In the genomic region with DNA sequence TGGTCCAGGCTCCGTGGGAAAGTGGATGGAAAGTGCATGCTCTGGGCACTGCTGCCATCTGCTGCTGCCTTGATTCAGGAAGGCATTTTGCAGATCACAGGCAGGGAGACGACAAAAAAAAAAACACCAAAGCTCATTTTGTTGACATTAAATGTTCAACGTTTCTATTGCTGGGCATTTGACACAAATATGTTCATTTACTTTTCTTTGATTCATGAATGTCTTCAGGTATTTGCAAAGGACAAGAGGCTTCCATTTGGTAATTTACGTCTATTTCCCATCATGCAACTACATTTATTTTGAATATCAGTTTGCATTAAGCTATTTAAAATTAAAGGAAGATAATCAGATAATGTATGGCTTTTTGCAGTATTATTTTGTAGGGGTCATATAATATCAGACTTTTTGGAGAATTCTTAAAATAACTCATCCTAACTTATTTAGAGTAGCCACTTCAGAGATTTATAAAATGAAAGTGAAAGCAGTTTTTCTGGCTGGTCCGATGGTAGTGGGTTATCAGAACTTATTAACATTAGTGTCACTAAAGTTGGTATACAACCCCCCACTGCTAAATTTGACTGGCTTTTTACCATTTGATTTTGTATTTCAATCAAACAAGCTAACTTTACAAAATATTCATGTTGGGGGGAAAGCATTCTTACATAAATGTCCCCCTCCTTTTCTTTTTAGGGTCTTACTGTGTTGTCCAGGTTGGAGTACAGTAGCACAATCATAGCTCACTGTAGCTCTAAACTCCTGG, we compare ENCODE assay signal across 9 cellular contexts.
DNase-seq lines count a peak whose midpoint lies in the region; ATAC-seq, FAIRE-seq and TF ChIP-seq lines count a peak whose summit lies in the region.
"Had no signal": no experiment of that assay in that cellular context is flagged by ENCODE, and none has a peak within 500 bp of the region (broad histone marks: within the 10 kb centered on the region; RNA-seq: fewer than 3 reads in every experiment).

No MANE protein-coding gene starts in this region.

- WGBS in H1 (ENCODE audit: extremely low coverage in 1 of 2, insufficient coverage in 1 of 2, insufficient read length in 1 of 2, insufficient replicate concordance in 2 of 2, low coverage in 1 of 2, low lambda C conversion rate in 2 of 2, missing lambda C conversion rate in 1 of 2), 2 experiments, result 24% methylated on average over 5 of the region's 5 CpGs; no CpG with 5 or more reads in 1 of the 2 experiments
- WGBS in mesenchymal stem cell, result 0% methylated on average over 1 of the region's 5 CpGs

- TF ChIP-seq CTCF in BE2C (IDR thresholded peaks at IDR 0.05; ENCODE audit: low read depth, low read length), result peak; percentile 89
- TF ChIP-seq CTCF in H1 (IDR thresholded peaks at IDR 0.05; ENCODE audit: control extremely low read depth in 1 of 3, insufficient read depth in 1 of 3, low read depth in 1 of 3, low read length in 3 of 3), result peak; percentile 68 to 84 (median 74)

- H2BK12ac ChIP-seq in H1 (ENCODE audit: low read depth, low read length) (no peak overlapping the region), mesenchymal stem cell (ENCODE audit: low read length in 2 of 2) (no peak overlapping the region)

- H3K56ac ChIP-seq in H1 (replicated peaks; ENCODE audit: insufficient read length, low read depth, low read length), result no peak overlapping the region

- H3K4me3 ChIP-seq in BE2C (ENCODE audit: low read depth, low read length) (peak overlapping the region; percentile 82), H1 (ENCODE audit: extremely low read depth in 1 of 4, insufficient read depth in 2 of 4, low read depth in 3 of 4, low read length in 4 of 4) (peak overlapping the region; percentile 8 to 65 (median 39); a peak in 6 of 8 replicates), mesenchymal stem cell (ENCODE audit: insufficient read depth in 1 of 2, low read depth in 1 of 2, low read length in 2 of 2) (peak overlapping the region; percentile 5 to 88)

- no peak overlapping the region for H2BK120ac ChIP-seq in H1 (replicated peaks; ENCODE audit: low read depth, low read length)
- H2BK120ac ChIP-seq in mesenchymal stem cell (ENCODE audit: low read depth, low read length), result no peak overlapping the region

- POLR2A ChIA-PET in activated CD4-positive, alpha-beta memory T cell treated with anti-CD3 and anti-CD28 coated beads, Interleukin-2, amount 10 ng/mL, durations not matched to agents 7 days and 5 days (lab: Charles Lee), result interaction anchor here (1.1 to 2.2 kb wide), 8 partner anchors 21 to 399 kb away, joined by 3 to 15 read pairs (median 6); partner anchors contain the start of genes CUL1 and EZH2
- POLR2A ChIA-PET in H1 (lab: Charles Lee; ENCODE audit: partially characterized antibody), result interaction anchor here (0.6 to 0.7 kb wide), 2 partner anchors 53 to 630 kb away, joined by 3 read pairs; no protein-coding TSS in a partner anchor

- H4K5ac ChIP-seq in H1 (ENCODE audit: insufficient read length, low read depth, low read length), result peak overlapping the region; percentile 10

- no peaks in the 10 kb centered on the region for H4K20me1 ChIP-seq in H1 (replicated peaks in 1 of 2; ENCODE audit: control insufficient read depth in 1 of 2, insufficient read depth in 2 of 2, low read length in 2 of 2)

- peak; percentile 93 to 96 for TF ChIP-seq RAD21 in H1 (IDR thresholded peaks at IDR 0.05 in 1 of 2, conservative IDR thresholded peaks at IDR 0.05 in 1 of 2; ENCODE audit: low read depth in 2 of 2, low read length in 2 of 2)

- H3K27ac Mint-ChIP-seq in activated CD4-positive, alpha-beta memory T cell treated with anti-CD3 and anti-CD28 coated beads, Interleukin-2, amount 10 ng/mL, durations not matched to agents 7 days and 5 days, result peak overlapping the region; percentile 74

- peaks cover 28% of the 10 kb centered on the region for H3K4me1 Mint-ChIP-seq in activated CD4-positive, alpha-beta memory T cell treated with anti-CD3 and anti-CD28 coated beads, Interleukin-2, amount 10 ng/mL, durations not matched to agents 7 days and 5 days

- H3K9me3 Mint-ChIP-seq in activated CD4-positive, alpha-beta memory T cell treated with anti-CD3 and anti-CD28 coated beads, Interleukin-2, amount 10 ng/mL, durations not matched to agents 7 days and 5 days, result no peaks in the 10 kb centered on the region

- H2AFZ ChIP-seq in H1 (ENCODE audit: low read length), result peak overlapping the region; percentile 63; the same call in 1 of the 2 replicates
- no peak overlapping the region for H2AFZ ChIP-seq in mesenchymal stem cell (ENCODE audit: low read depth, low read length)

- TF ChIP-seq POLR2A in H1 (IDR thresholded peaks at IDR 0.05; ENCODE audit: control extremely low read depth in 1 of 2, low read depth in 2 of 2, low read length in 2 of 2), result no peak

- peak; percentile 77 for FAIRE-seq in H1 (lab: Jason Lieb, UNC)
- FAIRE-seq: TTC549 had no signal

- H3K23ac ChIP-seq in H1 (ENCODE audit: insufficient read length) (no peak overlapping the region), mesenchymal stem cell (ENCODE audit: low read length in 2 of 2) (no peak overlapping the region)

- peak; percentile 68 for ATAC-seq in GM18907 (IDR thresholded peaks at IDR 0.05; ENCODE audit: unreplicated experiment)
- ATAC-seq in HG03342 (IDR thresholded peaks at IDR 0.05; ENCODE audit: unreplicated experiment), result peak; percentile 42

- H3K4ac ChIP-seq in H1 (replicated peaks; ENCODE audit: insufficient read length, low read depth, low read length), result no peak overlapping the region
- no peak overlapping the region for H3K4ac ChIP-seq in mesenchymal stem cell (ENCODE audit: low read depth in 1 of 2, low read length in 2 of 2)

- H3K4me1 ChIP-seq in BE2C (no peaks in the 10 kb centered on the region), H1 (replicated peaks in 1 of 4; ENCODE audit: control insufficient read depth in 3 of 4, insufficient read depth in 4 of 4, low read length in 3 of 4) (peaks cover 0 to 4% (median 3%) of the 10 kb centered on the region in 4 experiments; a peak in 3 of 7 replicates), mesenchymal stem cell (ENCODE audit: control insufficient read depth, insufficient read depth, low read depth, low read length) (peaks cover 1% of the 10 kb centered on the region)

- H3K14ac ChIP-seq in H1 (ENCODE audit: insufficient read length) (no peak overlapping the region), mesenchymal stem cell (ENCODE audit: low read length in 2 of 2) (no peak overlapping the region)

- H3K27me3 ChIP-seq in BE2C, result no peaks in the 10 kb centered on the region
- H3K27me3 ChIP-seq in H1 (replicated peaks in 1 of 4; ENCODE audit: control insufficient read depth in 3 of 4, extremely low read depth in 1 of 4, insufficient read depth in 3 of 4, low read length in 3 of 4), result no peaks in the 10 kb centered on the region
- no peaks in the 10 kb centered on the region for H3K27me3 ChIP-seq in mesenchymal stem cell (ENCODE audit: control insufficient read depth in 1 of 2, insufficient read depth in 1 of 2, low read length in 2 of 2)

- CTCF ChIA-PET in activated CD4-positive, alpha-beta memory T cell treated with anti-CD3 and anti-CD28 coated beads, Interleukin-2, amount 10 ng/mL, durations not matched to agents 7 days and 5 days (lab: Charles Lee), result interaction anchor here (0.6 to 2.6 kb wide), 46 partner anchors 11 to 703 kb away, joined by 3 to 47 read pairs (median 5); partner anchors contain the start of gene CUL1
- CTCF ChIA-PET in H1 (lab: Charles Lee; ENCODE audit: partially characterized antibody), result interaction anchor here (0.8 to 2.3 kb wide), 16 partner anchors 12 to 386 kb away, joined by 3 to 12 read pairs (median 3); no protein-coding TSS in a partner anchor

- H3K23me2 ChIP-seq in H1 (ENCODE audit: low read depth, low read length), result no peaks in the 10 kb centered on the region

- H2AK5ac ChIP-seq in H1 (ENCODE audit: low read depth, low read length) (no peak overlapping the region), mesenchymal stem cell (ENCODE audit: low read length, severe bottlenecking) (no peak overlapping the region)

- H3K4me3 Mint-ChIP-seq in activated CD4-positive, alpha-beta memory T cell treated with anti-CD3 and anti-CD28 coated beads, Interleukin-2, amount 10 ng/mL, durations not matched to agents 7 days and 5 days, result peak overlapping the region; percentile 85

- H3K36me3 Mint-ChIP-seq in activated CD4-positive, alpha-beta memory T cell treated with anti-CD3 and anti-CD28 coated beads, Interleukin-2, amount 10 ng/mL, durations not matched to agents 7 days and 5 days (ENCODE audit: low read depth), result no peaks in the 10 kb centered on the region

- TF ChIP-seq EP300 in H1 (IDR thresholded peaks at IDR 0.05; ENCODE audit: borderline replicate concordance in 1 of 2, low read depth in 2 of 2, low read length in 2 of 2), result no peak

- no peaks in the 10 kb centered on the region for H3K79me2 ChIP-seq in H1 (ENCODE audit: control insufficient read depth in 1 of 2, insufficient read depth in 2 of 2, low read length in 2 of 2)

- H2BK15ac ChIP-seq in H1 (ENCODE audit: low read length) (no peak overlapping the region), mesenchymal stem cell (ENCODE audit: low read depth, poor library complexity, severe bottlenecking) (no peak overlapping the region)

- H2BK5ac ChIP-seq in H1 (ENCODE audit: low read depth, low read length) (no peak overlapping the region), mesenchymal stem cell (ENCODE audit: low read depth, low read length, poor library complexity, severe bottlenecking) (no peak overlapping the region)

- peaks cover 3% of the 10 kb centered on the region for H3K27me3 Mint-ChIP-seq in activated CD4-positive, alpha-beta memory T cell treated with anti-CD3 and anti-CD28 coated beads, Interleukin-2, amount 10 ng/mL, durations not matched to agents 7 days and 5 days

- no peaks in the 10 kb centered on the region for H3K79me1 ChIP-seq in H1 (ENCODE audit: low read depth, low read length)
- no peaks in the 10 kb centered on the region for H3K79me1 ChIP-seq in mesenchymal stem cell (replicated peaks; ENCODE audit: low read length, poor library complexity, severe bottlenecking)

- no peak overlapping the region for H2BK20ac ChIP-seq in H1 (ENCODE audit: low read length)

- H3K18ac ChIP-seq in H1 (ENCODE audit: extremely low read depth, low read length), result no peak overlapping the region
- no peak overlapping the region for H3K18ac ChIP-seq in mesenchymal stem cell (ENCODE audit: low read depth in 1 of 2, low read length in 2 of 2)

- no peaks in the 10 kb centered on the region for H3K9me3 ChIP-seq in BE2C
- H3K9me3 ChIP-seq in H1 (ENCODE audit: insufficient read depth in 2 of 2, low read depth in 1 of 2, low read length in 1 of 2), result no peaks in the 10 kb centered on the region
- H3K9me3 ChIP-seq in mesenchymal stem cell (ENCODE audit: control insufficient read depth, low read length), result no peaks in the 10 kb centered on the region

- H4K91ac ChIP-seq in H1 (replicated peaks; ENCODE audit: insufficient read length, low read length) (no peak overlapping the region), mesenchymal stem cell (ENCODE audit: low read length) (no peak overlapping the region)

- H3K36me3 ChIP-seq in BE2C, result no peaks in the 10 kb centered on the region
- no peaks in the 10 kb centered on the region for H3K36me3 ChIP-seq in H1 (ENCODE audit: control insufficient read depth in 2 of 4, insufficient read depth in 4 of 4, low read length in 3 of 4)
- H3K36me3 ChIP-seq in mesenchymal stem cell (ENCODE audit: control insufficient read depth in 1 of 2, insufficient read depth in 2 of 2, low read depth in 1 of 2, low read length in 2 of 2), result no peaks in the 10 kb centered on the region

- H3K27ac ChIP-seq in H1 (ENCODE audit: low read depth, low read length), result no peak overlapping the region
- H3K27ac ChIP-seq in mesenchymal stem cell (ENCODE audit: low read length, poor library complexity, severe bottlenecking), result no peak overlapping the region

- DNase-seq in BE2C, result peak; percentile 68
- DNase-seq in NCI-H524 treated with DMSO at 0.1 percent for 48 hours (lab: John Stamatoyannopoulos, UW), result peak; percentile 42
- peak; percentile 72 for DNase-seq in activated CD4-positive, alpha-beta memory T cell treated with anti-CD3 and anti-CD28 coated beads, Interleukin-2, amount 10 ng/mL, durations not matched to agents 7 days and 5 days
- DNase-seq in H1 (ENCODE audit: low read depth in 1 of 2, low spot score in 2 of 2), result no peak
- DNase-seq in mesenchymal stem cell, result peak; percentile 78
- peak; percentile 21 to 50 for DNase-seq in stimulated activated CD8-positive, alpha-beta memory T cell treated with anti-CD3 and anti-CD28 coated beads, Interleukin-15, amount 100 ng/mL, for 4 hours (ENCODE audit: low read depth in 2 of 2)

- H4K8ac ChIP-seq in H1 (ENCODE audit: extremely low read depth, insufficient read depth, low read length) (no peak overlapping the region), mesenchymal stem cell (ENCODE audit: low read length) (no peak overlapping the region)

- peak overlapping the region in 1 of 2 experiments; percentile 61; a peak in 2 of 4 replicates for H3K4me2 ChIP-seq in H1 (ENCODE audit: insufficient read depth in 1 of 2, low read depth in 2 of 2, low read length in 2 of 2)
- peak overlapping the region; percentile 59 for H3K4me2 ChIP-seq in mesenchymal stem cell (ENCODE audit: low read length, poor library complexity, severe bottlenecking)

- H3K9ac ChIP-seq in H1 (replicated peaks in 1 of 4; ENCODE audit: extremely low read depth in 1 of 4, low read depth in 3 of 4, low read length in 3 of 4) (peak overlapping the region in 1 of 4 experiments; percentile 20; a peak in 2 of 7 replicates), mesenchymal stem cell (ENCODE audit: low read length) (peak overlapping the region; percentile 92)

Comparison
In these comparisons a context has a peak if more than half of its experiments do, and no peak if none do; other contexts are left out.
1. DNase-seq: peak in BE2C (single experiment), NCI-H524 treated with DMSO at 0.1 percent for 48 hours (single experiment), activated CD4-positive, alpha-beta memory T cell treated with anti-CD3 and anti-CD28 coated beads, Interleukin-2, amount 10 ng/mL, durations not matched to agents 7 days and 5 days (single experiment), mesenchymal stem cell (single experiment) and stimulated activated CD8-positive, alpha-beta memory T cell treated with anti-CD3 and anti-CD28 coated beads, Interleukin-15, amount 100 ng/mL, for 4 hours (2 of 2); none in H1 (0 of 2).
2. Peak in every context shown above with its lines, with median percentiles within 50 percentile points of each other: H3K4me3 ChIP-seq.